9 cellular contexts compared by ENCODE assay signal in the genomic region with DNA sequence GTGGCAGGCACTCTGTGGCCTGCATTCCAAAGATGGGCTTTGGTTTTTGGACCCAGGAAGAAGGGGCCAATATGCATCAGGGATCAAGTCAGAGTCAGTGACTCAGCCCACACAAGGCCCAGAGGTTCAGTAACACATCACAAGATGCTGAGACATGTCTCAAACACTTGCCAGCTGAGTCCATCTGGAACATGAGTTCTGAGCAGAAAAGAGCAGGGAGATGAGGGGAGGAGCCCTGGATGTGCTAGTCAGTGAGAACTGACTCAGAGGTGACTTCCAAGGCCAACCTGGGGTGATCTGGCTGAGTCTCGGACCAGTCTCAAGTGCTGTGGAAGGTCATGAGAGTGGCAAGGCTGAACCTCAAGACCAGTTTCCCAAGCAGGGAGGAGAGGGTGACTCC.
DNase-seq lines count a peak whose midpoint lies in the region; ATAC-seq, FAIRE-seq and TF ChIP-seq lines count a peak whose summit lies in the region.
"Had no signal": no experiment of that assay in that cellular context is flagged by ENCODE, and none has a peak within 500 bp of the region (broad histone marks: within the 10 kb centered on the region; RNA-seq: fewer than 3 reads in every experiment).

No MANE protein-coding gene starts in this region.

- whole genome bisulfite sequencing in pancreas, 2 donors = 73 to 80% methylated on average over 1 of the region's 1 CpG

- no peaks in the 10 kb centered on the region for H3K36me3 ChIP-seq in Panc1 (ENCODE audit: control insufficient read depth, insufficient read depth, low read length)
- no peaks in the 10 kb centered on the region for H3K36me3 ChIP-seq in pancreas

- no peak for FAIRE-seq in pancreas (lab: Jason Lieb, UNC)

- ATAC-seq in Panc1 (peak; percentile 72; the same call in 1 of the 2 replicates), pancreas (peak in 3 of 4 donors; percentile 70 to 87 (median 79)), HG03025 (IDR thresholded peaks at IDR 0.05; ENCODE audit: low FRiP score, unreplicated experiment) (no peak), GM21717 (IDR thresholded peaks at IDR 0.05; ENCODE audit: unreplicated experiment) (no peak)

- H3K4me3 ChIP-seq in Panc1 (ENCODE audit: low read depth in 2 of 2, low read length in 2 of 2) (no peak overlapping the region), pancreas (no peak overlapping the region)

- DNase-seq in AG09319 (ENCODE audit: extremely low read depth, low read depth) = peak; percentile 84
- peak; percentile 10 for DNase-seq in Panc1 (ENCODE audit: low read depth, low spot score)
- peak; percentile 96 for DNase-seq in fibroblast of gingiva (ENCODE audit: low read depth)
- peak in 3 of 6 donors; percentile 18 to 37 (median 20) for DNase-seq in pancreas
- DNase-seq in NCI-H1930 (lab: John Stamatoyannopoulos, UW) = no peak
- no peak for DNase-seq in activated naive CD4-positive, alpha-beta T cell treated with anti-CD3 and anti-CD28 coated beads, Interleukin-2, amount 50 U/mL, for 16 hours
- DNase-seq: NK-92 treated with Interleukin-12 subunit alpha and Interleukin-12 subunit beta, amount 100 ng/mL, for 24 hours had no signal

- CTCF ChIA-PET in Panc1 (lab: Charles Lee) = no interaction called here

- no peaks in the 10 kb centered on the region for H3K27me3 ChIP-seq in Panc1 (ENCODE audit: control insufficient read depth, insufficient read depth, low read length)
- no peaks in the 10 kb centered on the region for H3K27me3 ChIP-seq in pancreas

- H3K9me3 ChIP-seq in Panc1 (ENCODE audit: control insufficient read depth, insufficient read depth, low read depth, low read length) (no peaks in the 10 kb centered on the region), pancreas (no peaks in the 10 kb centered on the region)

- H3K27ac ChIP-seq in Panc1 (ENCODE audit: low read length) = no peak overlapping the region
- peak overlapping the region in 1 of 4 donors; percentile 22 for H3K27ac ChIP-seq in pancreas

- POLR2A ChIA-PET in Panc1 (lab: Charles Lee) = no interaction called here

- H3K4me1 ChIP-seq in Panc1 (ENCODE audit: control insufficient read depth, insufficient read depth, low read length) = no peaks in the 10 kb centered on the region
- no peaks in the 10 kb centered on the region for H3K4me1 ChIP-seq in pancreas

- BruUV-seq in Panc1 (replicated peaks; lab: Mats Ljungman, UMichigan) = no TSS peak

- intact Hi-C loops in Panc1 (cut with micrococcal nuclease; ENCODE audit: unreplicated experiment) (no loop called here), pancreas (cut with DNase I) (no loop called here)

- no peak for TF ChIP-seq CTCF in AG09319 (IDR thresholded peaks at IDR 0.05; ENCODE audit: low read depth, low read length)
- no peak for TF ChIP-seq CTCF in Panc1 (IDR thresholded peaks at IDR 0.05)
- no peak for TF ChIP-seq CTCF in pancreas (IDR thresholded peaks at IDR 0.05)

- in situ Hi-C loops in Panc1 (cut with HindIII; ENCODE audit: low pct_unique_long_range_greater_than_20kb, low sequenced_read_pairs) = no loop called here

Comparison
In these comparisons a context has a peak if more than half of its experiments do, and no peak if none do; other contexts are left out.
1. DNase-seq: peak in AG09319 (single experiment), Panc1 (single experiment) and fibroblast of gingiva (single experiment); none in NCI-H1930 (0 of 2) and activated naive CD4-positive, alpha-beta T cell treated with anti-CD3 and anti-CD28 coated beads, Interleukin-2, amount 50 U/mL, for 16 hours (single experiment).
2. ATAC-seq: peak in Panc1 (single experiment) and pancreas (3 of 4); none in HG03025 (single experiment) and GM21717 (single experiment).